In the genomic region with DNA sequence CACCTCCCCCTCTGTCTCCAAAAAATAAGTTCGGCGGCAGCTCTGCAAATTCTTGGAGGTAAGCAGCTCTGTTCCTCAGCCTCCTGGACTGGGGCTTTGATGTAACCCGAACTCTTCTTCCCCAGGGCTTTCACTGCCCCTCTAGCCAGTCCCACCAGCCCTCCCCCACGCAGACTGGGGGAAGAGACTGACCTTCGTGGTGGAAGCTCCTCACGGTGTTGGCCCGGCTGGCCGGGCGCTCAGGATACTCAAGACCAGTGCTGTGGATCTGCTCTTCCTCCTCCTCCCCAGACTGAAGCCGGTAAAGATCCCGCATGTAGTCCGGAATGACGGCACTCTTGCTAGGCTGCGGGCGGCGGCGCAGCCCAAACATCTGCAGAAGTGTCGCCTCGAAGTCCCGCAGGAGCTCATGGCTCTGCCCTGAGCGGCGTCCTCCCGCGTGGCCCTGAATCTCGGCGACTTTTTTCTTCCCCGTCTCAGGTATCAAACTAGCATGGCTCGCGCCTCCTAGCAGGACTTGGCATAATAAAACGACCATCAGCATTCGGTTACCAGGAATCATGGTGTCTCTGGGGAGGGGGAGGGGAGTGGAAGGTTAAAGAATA, we compare ENCODE assay signal across 14 cellular contexts. TPM values are rescaled to one million over a fixed set of nuclear protein-coding genes. Genes with fewer than 3 reads are reported as not detected.
A peak's percentile ranks its signal among the peaks of the same experiment; 100 is the strongest.
DNase-seq lines count a peak whose midpoint lies in the region; ATAC-seq, FAIRE-seq and TF ChIP-seq lines count a peak whose summit lies in the region.
"Had no signal": no experiment of that assay in that cellular context is flagged by ENCODE, and none has a peak within 500 bp of the region (broad histone marks: within the 10 kb centered on the region; RNA-seq: fewer than 3 reads in every experiment).

No MANE protein-coding gene starts in this region.

- no peaks in the 10 kb centered on the region for H3K9me3 Mint-ChIP-seq in activated T-helper 1 cell treated with anti-CD3 and anti-CD28 coated beads, Interleukin-12 subunit alpha, Interleukin-12 subunit beta, Interleukin-2, Interleukin-4 antibody, amounts not matched to agents 30 ng/mL and 10 ng/mL and 1 ng/mL, durations not matched to agents 14 hours and 24 hours and 36 hours
- H3K9me3 Mint-ChIP-seq: activated naive CD8-positive, alpha-beta T cell treated with anti-CD3 and anti-CD28 coated beads, Interleukin-2, amount 10 ng/mL, durations not matched to agents 7 days and 5 days; stimulated activated naive CD8-positive, alpha-beta T cell treated with anti-CD3 and anti-CD28 coated beads, Interleukin-15, Interleukin-2, amounts not matched to agents 100 ng/mL and 50 ng/mL, for 24 hours had no signal

- peaks cover 28% of the 10 kb centered on the region for H3K4me1 Mint-ChIP-seq in activated T-helper 1 cell treated with anti-CD3 and anti-CD28 coated beads, Interleukin-12 subunit alpha, Interleukin-12 subunit beta, Interleukin-2, Interleukin-4 antibody, amounts not matched to agents 30 ng/mL and 10 ng/mL and 1 ng/mL, durations not matched to agents 14 hours and 24 hours and 36 hours (ENCODE audit: low read depth)

- no peak for ATAC-seq in left cardiac atrium
- no peak for ATAC-seq in aorta (ENCODE audit: low FRiP score)
- ATAC-seq in HG03565 (IDR thresholded peaks at IDR 0.05; ENCODE audit: unreplicated experiment), result no peak
- ATAC-seq: A549 had no signal

- 54 to 74% methylated on average over 9 to 14 of the region's 31 CpGs for WGBS in esophagus squamous epithelium, 2 donors
- 78 to 81% methylated on average over 31 of the region's 31 CpGs for WGBS in aorta, 2 donors

- TF ChIP-seq POLR2A in esophagus squamous epithelium (IDR thresholded peaks at IDR 0.05), result no peak

- peaks cover 74% of the 10 kb centered on the region for H3K27me3 Mint-ChIP-seq in activated T-helper 1 cell treated with anti-CD3 and anti-CD28 coated beads, Interleukin-12 subunit alpha, Interleukin-12 subunit beta, Interleukin-2, Interleukin-4 antibody, amounts not matched to agents 30 ng/mL and 10 ng/mL and 1 ng/mL, durations not matched to agents 14 hours and 24 hours and 36 hours (ENCODE audit: insufficient read depth)

- peaks cover 48% of the 10 kb centered on the region for H3K27me3 ChIP-seq in cardiac muscle cell
- H3K27me3 ChIP-seq in esophagus squamous epithelium, result peaks cover 0 to 68% (median 0%) of the 10 kb centered on the region in 4 donors
- H3K27me3 ChIP-seq in aorta (ENCODE audit: control insufficient read depth in 1 of 2, insufficient read depth in 2 of 2, low read length in 1 of 2), result no peaks in the 10 kb centered on the region

- H3K4me1 ChIP-seq in cardiac muscle cell (ENCODE audit: low read depth), result no peaks in the 10 kb centered on the region
- peaks cover 19 to 55% (median 23%) of the 10 kb centered on the region in 3 donors for H3K4me1 ChIP-seq in esophagus squamous epithelium
- H3K4me1 ChIP-seq in aorta (ENCODE audit: control insufficient read depth in 1 of 2, insufficient read depth in 2 of 2, low read length in 2 of 2), result no peaks in the 10 kb centered on the region

- H3K9me3 ChIP-seq in cardiac muscle cell (ENCODE audit: low read depth) (no peaks in the 10 kb centered on the region), esophagus squamous epithelium (no peaks in the 10 kb centered on the region), aorta (ENCODE audit: control insufficient read depth, low read length) (no peaks in the 10 kb centered on the region)
- H3K9me3 ChIP-seq: A549 had no signal

- intact Hi-C loops in left cardiac atrium (cut with DNase I) (loop anchor here (5.0 to 10.0 kb wide), 2 partner anchors 59 to 223 kb away; no protein-coding TSS in a partner anchor), esophagus squamous epithelium (cut with DNase I) (no loop called here), aorta (cut with DNase I) (loop anchor here (5.0 to 10.0 kb wide), 4 partner anchors 51 to 383 kb away; no protein-coding TSS in a partner anchor)
- intact Hi-C loops in activated T-helper 1 cell treated with anti-CD3 and anti-CD28 coated beads, Interleukin-12 subunit alpha, Interleukin-12 subunit beta, Interleukin-2, Interleukin-4 antibody, amounts not matched to agents 30 ng/mL and 10 ng/mL and 1 ng/mL, durations not matched to agents 14 hours and 24 hours and 36 hours (cut with micrococcal nuclease), result no loop called here

- no peak overlapping the region for H3K4me3 Mint-ChIP-seq in activated T-helper 1 cell treated with anti-CD3 and anti-CD28 coated beads, Interleukin-12 subunit alpha, Interleukin-12 subunit beta, Interleukin-2, Interleukin-4 antibody, amounts not matched to agents 30 ng/mL and 10 ng/mL and 1 ng/mL, durations not matched to agents 14 hours and 24 hours and 36 hours
- H3K4me3 Mint-ChIP-seq: stimulated activated naive CD8-positive, alpha-beta T cell treated with anti-CD3 and anti-CD28 coated beads, Interleukin-15, Interleukin-2, amounts not matched to agents 100 ng/mL and 50 ng/mL, for 24 hours had no signal

- peak; percentile 15 to 44 for DNase-seq in cardiac muscle cell (ENCODE audit: low read depth in 1 of 2, low spot score in 1 of 2)
- no peak for DNase-seq in left cardiac atrium
- no peak for DNase-seq in esophagus squamous epithelium (lab: John Stamatoyannopoulos, UW)
- peak; percentile 37 for DNase-seq in myocyte (ENCODE audit: low read depth)
- DNase-seq in aorta, result peak; percentile 49 to 72
- no peak for DNase-seq in activated T-helper 1 cell treated with anti-CD3 and anti-CD28 coated beads, Interleukin-12 subunit alpha, Interleukin-12 subunit beta, Interleukin-2, Interleukin-4 antibody, amounts not matched to agents 30 ng/mL and 10 ng/mL and 1 ng/mL, durations not matched to agents 14 hours and 24 hours and 36 hours (ENCODE audit: low spot score)
- DNase-seq in GM19239 (ENCODE audit: insufficient read length, low spot score), result no peak
- DNase-seq: activated naive CD8-positive, alpha-beta T cell treated with anti-CD3 and anti-CD28 coated beads, Interleukin-2, amount 10 ng/mL, durations not matched to agents 7 days and 5 days; GF-D8; small intestine; WERI-Rb-1 had no signal

- no peak overlapping the region for H3K27ac ChIP-seq in cardiac muscle cell
- peak overlapping the region in 2 of 4 donors; percentile 2 to 85 for H3K27ac ChIP-seq in esophagus squamous epithelium
- H3K27ac ChIP-seq in aorta (ENCODE audit: low read depth in 1 of 2, low read length in 2 of 2), result no peak overlapping the region
- H3K27ac ChIP-seq: A549, WERI-Rb-1 had no signal

- no peak overlapping the region for H3K27ac Mint-ChIP-seq in activated T-helper 1 cell treated with anti-CD3 and anti-CD28 coated beads, Interleukin-12 subunit alpha, Interleukin-12 subunit beta, Interleukin-2, Interleukin-4 antibody, amounts not matched to agents 30 ng/mL and 10 ng/mL and 1 ng/mL, durations not matched to agents 14 hours and 24 hours and 36 hours
- H3K27ac Mint-ChIP-seq: activated naive CD8-positive, alpha-beta T cell treated with anti-CD3 and anti-CD28 coated beads, Interleukin-2, amount 10 ng/mL, durations not matched to agents 7 days and 5 days; stimulated activated naive CD8-positive, alpha-beta T cell treated with anti-CD3 and anti-CD28 coated beads, Interleukin-15, Interleukin-2, amounts not matched to agents 100 ng/mL and 50 ng/mL, for 24 hours had no signal

- H3K4me3 ChIP-seq in cardiac muscle cell (peak overlapping the region; percentile 63), esophagus squamous epithelium (peak overlapping the region in 3 of 4 donors; percentile 53 to 73 (median 57)), aorta (ENCODE audit: low read length in 2 of 2) (no peak overlapping the region)
- H3K4me3 ChIP-seq: A549 had no signal

- no peak for FAIRE-seq in GM19239 (lab: Jason Lieb, UNC)
- FAIRE-seq: A549, small intestine had no signal

- H3K36me3 Mint-ChIP-seq in activated T-helper 1 cell treated with anti-CD3 and anti-CD28 coated beads, Interleukin-12 subunit alpha, Interleukin-12 subunit beta, Interleukin-2, Interleukin-4 antibody, amounts not matched to agents 30 ng/mL and 10 ng/mL and 1 ng/mL, durations not matched to agents 14 hours and 24 hours and 36 hours (ENCODE audit: low read depth), result peaks cover 2% of the 10 kb centered on the region
- H3K36me3 Mint-ChIP-seq: activated naive CD8-positive, alpha-beta T cell treated with anti-CD3 and anti-CD28 coated beads, Interleukin-2, amount 10 ng/mL, durations not matched to agents 7 days and 5 days had no signal

- no peaks in the 10 kb centered on the region for H3K36me3 ChIP-seq in cardiac muscle cell
- peaks cover 0 to 21% (median 0%) of the 10 kb centered on the region in 3 donors for H3K36me3 ChIP-seq in esophagus squamous epithelium
- H3K36me3 ChIP-seq in aorta (ENCODE audit: control insufficient read depth in 1 of 2, insufficient read depth in 2 of 2, low read length in 1 of 2), result no peaks in the 10 kb centered on the region
- H3K36me3 ChIP-seq: WERI-Rb-1 had no signal

- no peak for TF ChIP-seq CTCF in cardiac muscle cell (IDR thresholded peaks at IDR 0.05; ENCODE audit: low read depth, low read length)
- no peak for TF ChIP-seq CTCF in esophagus squamous epithelium (IDR thresholded peaks at IDR 0.05)

RNA-seq across cellular contexts. Expression of gene BMP4, which starts 4.9 kb away (rescaled TPM):
- 10.6 and 13.6 TPM in 2 replicates for total RNA-seq in cardiac muscle cell
- polyA plus RNA-seq in cardiac muscle cell, result 11.4 and 12.1 TPM in 2 replicates
- total RNA-seq in left cardiac atrium, result 10 to 100 TPM in 1 of 2 donors, 1 to 10 TPM in 1; 9.2 to 12.5 TPM
- 10 to 100 TPM in 2 of 4 donors, 1 to 10 TPM in 2; 1.5 to 24.8 (median 6.9) TPM for total RNA-seq in esophagus squamous epithelium
- 12.7 and 12.9 TPM in 2 replicates for total RNA-seq in myocyte
- polyA plus RNA-seq in myocyte (2012), result 32.3 TPM
- total RNA-seq in aorta, result 10 to 100 TPM in 1 of 2 donors, 1 to 10 TPM in 1; 7.8 to 28.5 TPM
- polyA plus RNA-seq in aorta, result 10 to 100 TPM in 1 of 2 donors, 1 to 10 TPM in 1; 9.1 to 16.6 TPM
- total RNA-seq in activated T-helper 1 cell treated with anti-CD3 and anti-CD28 coated beads, Interleukin-12 subunit alpha, Interleukin-12 subunit beta, Interleukin-2, Interleukin-4 antibody, amounts not matched to agents 30 ng/mL and 10 ng/mL and 1 ng/mL, durations not matched to agents 14 hours and 24 hours and 36 hours, result not detected in 2 replicates

Comparison
In these comparisons a context has a peak if more than half of its experiments do, and no peak if none do; other contexts are left out.
1. DNase-seq: peak in cardiac muscle cell (2 of 2), myocyte (single experiment) and aorta (2 of 2); none in left cardiac atrium (single experiment), esophagus squamous epithelium (single experiment), activated T-helper 1 cell treated with anti-CD3 and anti-CD28 coated beads, Interleukin-12 subunit alpha, Interleukin-12 subunit beta, Interleukin-2, Interleukin-4 antibody, amounts not matched to agents 30 ng/mL and 10 ng/mL and 1 ng/mL, durations not matched to agents 14 hours and 24 hours and 36 hours (single experiment) and GM19239 (single experiment).
2. H3K4me3 ChIP-seq: peak in cardiac muscle cell (single experiment) and esophagus squamous epithelium (3 of 4); none in aorta (0 of 2).
3. intact Hi-C loops: an anchor here in left cardiac atrium (5.0 to 10.0 kb wide) and aorta (5.0 to 10.0 kb wide); none called in esophagus squamous epithelium and activated T-helper 1 cell treated with anti-CD3 and anti-CD28 coated beads, Interleukin-12 subunit alpha, Interleukin-12 subunit beta, Interleukin-2, Interleukin-4 antibody, amounts not matched to agents 30 ng/mL and 10 ng/mL and 1 ng/mL, durations not matched to agents 14 hours and 24 hours and 36 hours.